Comparison of ENCODE assay signal across 1 cellular context in the genomic region with DNA sequence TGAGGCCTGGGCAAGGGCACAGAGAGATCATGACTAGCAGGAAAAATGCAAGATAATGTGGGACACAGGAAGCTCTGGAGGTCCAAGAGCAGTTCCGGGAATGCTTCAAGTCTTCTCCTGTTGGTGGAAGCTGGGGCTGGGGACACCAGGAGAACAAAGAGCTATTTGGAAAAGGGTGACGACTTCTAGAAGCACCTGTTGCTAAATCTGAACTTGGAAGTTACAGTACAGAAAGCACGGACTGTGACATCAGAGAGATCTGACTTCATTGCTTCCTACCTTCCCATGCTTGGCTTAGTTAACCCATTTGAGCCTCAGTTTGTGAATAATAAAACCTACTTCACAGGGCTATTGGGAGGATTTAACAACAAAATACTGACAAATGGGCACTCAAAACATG.
TF ChIP-seq lines count a peak whose summit lies in the region.

No MANE protein-coding gene starts in this region.

TF ChIP-seq in GM23338, 12 proteins besides CTCF, POLR2A, EP300 and RAD21 (continued from another document):
- TF ChIP-seq, protein P1, sequence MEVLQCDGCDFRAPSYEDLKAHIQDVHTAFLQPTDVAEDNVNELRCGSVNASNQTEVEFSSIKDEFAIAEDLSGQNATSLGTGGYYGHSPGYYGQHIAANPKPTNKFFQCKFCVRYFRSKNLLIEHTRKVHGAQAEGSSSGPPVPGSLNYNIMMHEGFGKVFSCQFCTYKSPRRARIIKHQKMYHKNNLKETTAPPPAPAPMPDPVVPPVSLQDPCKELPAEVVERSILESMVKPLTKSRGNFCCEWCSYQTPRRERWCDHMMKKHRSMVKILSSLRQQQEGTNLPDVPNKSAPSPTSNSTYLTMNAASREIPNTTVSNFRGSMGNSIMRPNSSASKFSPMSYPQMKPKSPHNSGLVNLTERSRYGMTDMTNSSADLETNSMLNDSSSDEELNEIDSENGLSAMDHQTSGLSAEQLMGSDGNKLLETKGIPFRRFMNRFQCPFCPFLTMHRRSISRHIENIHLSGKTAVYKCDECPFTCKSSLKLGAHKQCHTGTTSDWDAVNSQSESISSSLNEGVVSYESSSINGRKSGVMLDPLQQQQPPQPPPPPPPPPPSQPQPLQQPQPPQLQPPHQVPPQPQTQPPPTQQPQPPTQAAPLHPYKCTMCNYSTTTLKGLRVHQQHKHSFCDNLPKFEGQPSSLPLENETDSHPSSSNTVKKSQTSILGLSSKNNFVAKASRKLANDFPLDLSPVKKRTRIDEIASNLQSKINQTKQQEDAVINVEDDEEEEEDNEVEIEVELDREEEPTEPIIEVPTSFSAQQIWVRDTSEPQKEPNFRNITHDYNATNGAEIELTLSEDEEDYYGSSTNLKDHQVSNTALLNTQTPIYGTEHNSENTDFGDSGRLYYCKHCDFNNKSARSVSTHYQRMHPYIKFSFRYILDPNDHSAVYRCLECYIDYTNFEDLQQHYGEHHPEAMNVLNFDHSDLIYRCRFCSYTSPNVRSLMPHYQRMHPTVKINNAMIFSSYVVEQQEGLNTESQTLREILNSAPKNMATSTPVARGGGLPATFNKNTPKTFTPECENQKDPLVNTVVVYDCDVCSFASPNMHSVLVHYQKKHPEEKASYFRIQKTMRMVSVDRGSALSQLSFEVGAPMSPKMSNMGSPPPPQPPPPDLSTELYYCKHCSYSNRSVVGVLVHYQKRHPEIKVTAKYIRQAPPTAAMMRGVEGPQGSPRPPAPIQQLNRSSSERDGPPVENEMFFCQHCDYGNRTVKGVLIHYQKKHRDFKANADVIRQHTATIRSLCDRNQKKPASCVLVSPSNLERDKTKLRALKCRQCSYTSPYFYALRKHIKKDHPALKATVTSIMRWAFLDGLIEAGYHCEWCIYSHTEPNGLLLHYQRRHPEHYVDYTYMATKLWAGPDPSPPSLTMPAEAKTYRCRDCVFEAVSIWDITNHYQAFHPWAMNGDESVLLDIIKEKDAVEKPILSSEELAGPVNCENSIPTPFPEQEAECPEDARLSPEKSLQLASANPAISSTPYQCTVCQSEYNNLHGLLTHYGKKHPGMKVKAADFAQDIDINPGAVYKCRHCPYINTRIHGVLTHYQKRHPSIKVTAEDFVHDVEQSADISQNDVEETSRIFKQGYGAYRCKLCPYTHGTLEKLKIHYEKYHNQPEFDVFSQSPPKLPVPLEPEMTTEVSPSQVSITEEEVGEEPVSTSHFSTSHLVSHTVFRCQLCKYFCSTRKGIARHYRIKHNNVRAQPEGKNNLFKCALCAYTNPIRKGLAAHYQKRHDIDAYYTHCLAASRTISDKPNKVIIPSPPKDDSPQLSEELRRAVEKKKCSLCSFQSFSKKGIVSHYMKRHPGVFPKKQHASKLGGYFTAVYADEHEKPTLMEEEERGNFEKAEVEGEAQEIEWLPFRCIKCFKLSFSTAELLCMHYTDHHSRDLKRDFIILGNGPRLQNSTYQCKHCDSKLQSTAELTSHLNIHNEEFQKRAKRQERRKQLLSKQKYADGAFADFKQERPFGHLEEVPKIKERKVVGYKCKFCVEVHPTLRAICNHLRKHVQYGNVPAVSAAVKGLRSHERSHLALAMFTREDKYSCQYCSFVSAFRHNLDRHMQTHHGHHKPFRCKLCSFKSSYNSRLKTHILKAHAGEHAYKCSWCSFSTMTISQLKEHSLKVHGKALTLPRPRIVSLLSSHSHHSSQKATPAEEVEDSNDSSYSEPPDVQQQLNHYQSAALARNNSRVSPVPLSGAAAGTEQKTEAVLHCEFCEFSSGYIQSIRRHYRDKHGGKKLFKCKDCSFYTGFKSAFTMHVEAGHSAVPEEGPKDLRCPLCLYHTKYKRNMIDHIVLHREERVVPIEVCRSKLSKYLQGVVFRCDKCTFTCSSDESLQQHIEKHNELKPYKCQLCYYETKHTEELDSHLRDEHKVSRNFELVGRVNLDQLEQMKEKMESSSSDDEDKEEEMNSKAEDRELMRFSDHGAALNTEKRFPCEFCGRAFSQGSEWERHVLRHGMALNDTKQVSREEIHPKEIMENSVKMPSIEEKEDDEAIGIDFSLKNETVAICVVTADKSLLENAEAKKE (CRISPR knock-in tag; IDR thresholded peaks at IDR 0.05): no peak
- TF ChIP-seq ZNF114 (CRISPR knock-in tag; IDR thresholded peaks at IDR 0.05) (no peak), CREB1 (CRISPR knock-in tag; IDR thresholded peaks at IDR 0.05; ENCODE audit: low read depth) (no peak)
